In genomic region chr3:37301980-37302379, GRCh38 we compare ENCODE assay signal across 35 cellular contexts. TPM values are rescaled to one million over a fixed set of nuclear protein-coding genes. Genes with fewer than 3 reads are reported as not detected.
DNase-seq lines count a peak whose midpoint lies in the region; ATAC-seq and TF ChIP-seq lines count a peak whose summit lies in the region.
"Had no signal": no experiment of that assay in that cellular context is flagged by ENCODE, and none has a peak within 500 bp of the region (broad histone marks: within the 10 kb centered on the region; RNA-seq: fewer than 3 reads in every experiment).

No MANE protein-coding gene starts in this region.

- CTCF ChIA-PET in WTC11 (lab: Charles Lee), result no interaction called here

- peaks cover 62 to 74% of the 10 kb centered on the region in 2 donors for H3K36me3 Mint-ChIP-seq in CD14-positive monocyte
- peaks cover 34% of the 10 kb centered on the region for H3K36me3 Mint-ChIP-seq in WTC11
- H3K36me3 Mint-ChIP-seq in chondrocyte (ENCODE audit: low read depth), result peaks cover 37% of the 10 kb centered on the region
- peaks cover 52% of the 10 kb centered on the region for H3K36me3 Mint-ChIP-seq in T-helper 2 cell treated with Interferon-gamma antibody and Interleukin-4, amounts not matched to agents 5 μg/mL and 100 μg/mL, for 36 hours (ENCODE audit: low read depth)

- H3K27me3 Mint-ChIP-seq in CD14-positive monocyte (ENCODE audit: low read depth in 3 of 3), result no peaks in the 10 kb centered on the region
- no peaks in the 10 kb centered on the region for H3K27me3 Mint-ChIP-seq in WTC11 (ENCODE audit: low read depth)
- no peaks in the 10 kb centered on the region for H3K27me3 Mint-ChIP-seq in chondrocyte (ENCODE audit: low read depth)
- no peaks in the 10 kb centered on the region for H3K27me3 Mint-ChIP-seq in T-helper 2 cell treated with Interferon-gamma antibody and Interleukin-4, amounts not matched to agents 5 μg/mL and 100 μg/mL, for 36 hours (ENCODE audit: low read depth)
- H3K27me3 Mint-ChIP-seq: activated B cell treated with CpG ODN at 0.5 μM for 24 hours; activated naive CD8-positive, alpha-beta T cell treated with anti-CD3 and anti-CD28 coated beads, Interleukin-2, amount 10 ng/mL, durations not matched to agents 7 days and 5 days; CD4-positive, alpha-beta memory T cell had no signal

- no peaks in the 10 kb centered on the region for H3K9me3 ChIP-seq in HUES48 (ENCODE audit: control insufficient read depth, insufficient read depth, low read length)
- H3K9me3 ChIP-seq: ascending aorta, right atrium auricular region, suprapubic skin had no signal

- no peak overlapping the region for H3K9ac ChIP-seq in HUES48 (ENCODE audit: low read depth, low read length)
- H3K9ac ChIP-seq: parathyroid adenoma had no signal

- peak overlapping the region; percentile 91 for H3K27ac ChIP-seq in HUES48 (ENCODE audit: low read depth, low read length)
- H3K27ac ChIP-seq: ascending aorta, coronary artery, parathyroid adenoma, right atrium auricular region, suprapubic skin had no signal

- H3K4me3 Mint-ChIP-seq in CD14-positive monocyte (peak overlapping the region in 1 of 2 donors; percentile 43), WTC11 (no peak overlapping the region), chondrocyte (ENCODE audit: unreplicated experiment) (no peak overlapping the region)
- H3K4me3 Mint-ChIP-seq in T-helper 2 cell treated with Interferon-gamma antibody and Interleukin-4, amounts not matched to agents 5 μg/mL and 100 μg/mL, for 36 hours, result no peak overlapping the region
- H3K4me3 Mint-ChIP-seq: activated B cell treated with CpG ODN at 0.5 μM for 24 hours; activated naive CD8-positive, alpha-beta T cell treated with anti-CD3 and anti-CD28 coated beads, Interleukin-2, amount 10 ng/mL, durations not matched to agents 7 days and 5 days; CD4-positive, alpha-beta memory T cell had no signal

- intact Hi-C loops in CD14-positive monocyte (cut with micrococcal nuclease), result no loop called here

- TF ChIP-seq CTCF in CD14-positive monocyte (IDR thresholded peaks at IDR 0.05) (no peak), WTC11 (IDR thresholded peaks at IDR 0.05) (no peak), foreskin fibroblast (IDR thresholded peaks at IDR 0.05; ENCODE audit: low read depth, low read length) (no peak), chondrocyte (IDR thresholded peaks at IDR 0.05) (no peak)

- ATAC-seq in WTC11, result peak; percentile 78
- ATAC-seq: HepG2, Panc1, SK-N-SH treated with all-trans-retinoic acid at 6 μM for 48 hours had no signal

- DNase-seq in CD14-positive monocyte (ENCODE audit: low spot score) (no peak), WTC11 (ENCODE audit: low spot score) (no peak), medulla oblongata (ENCODE audit: extremely low spot score) (peak; percentile 71), foreskin fibroblast (no peak), chondrocyte (ENCODE audit: low spot score) (no peak), NCI-H2171 (lab: John Stamatoyannopoulos, UW) (no peak)
- no peak for DNase-seq in T-helper 2 cell treated with Interferon-gamma antibody and Interleukin-4, amounts not matched to agents 5 μg/mL and 100 μg/mL, for 36 hours (ENCODE audit: low spot score)
- DNase-seq: activated B cell treated with CpG ODN at 0.5 μM for 24 hours; activated CD4-positive, alpha-beta T cell treated with anti-CD3 and anti-CD28 coated beads, Interleukin-2, amount 50 U/mL, for 1 hour; activated effector memory CD4-positive, alpha-beta T cell treated with Interleukin-2 at 50 U/mL for 16 hours; activated naive CD8-positive, alpha-beta T cell treated with anti-CD3 and anti-CD28 coated beads, Interleukin-2, amount 10 ng/mL, durations not matched to agents 7 days and 5 days; activated T-cell treated with anti-CD3 and anti-CD28 coated beads, Interleukin-2, amount 50 U/mL, for 1 hour; CD4-positive, alpha-beta memory T cell; DND-41; erythroblast; kidney glomerular epithelial cell; mammary epithelial cell; NCI-H2029 treated with DMSO at 0.1 percent for 48 hours; NCI-H226; NCI-H526 treated with DMSO at 0.1 percent for 48 hours; NK-92 treated with Interleukin-12 subunit alpha and Interleukin-12 subunit beta, amount 100 ng/mL, for 24 hours; Right ventricle myocardium superior; small intestine; stimulated activated CD4-positive, alpha-beta T cell treated with anti-CD3 and anti-CD28 coated beads, Interleukin-1b, Interleukin-23, amount 100 ng/mL, for 48 hours; stimulated activated naive CD4-positive, alpha-beta T cell treated with Interleukin-2 at 50 U/mL for 16 hours had no signal

- peaks cover 54% of the 10 kb centered on the region for H3K36me3 ChIP-seq in HUES48 (ENCODE audit: control insufficient read depth, insufficient read depth, low read length)

- H3K9me3 Mint-ChIP-seq in CD14-positive monocyte, result no peaks in the 10 kb centered on the region
- no peaks in the 10 kb centered on the region for H3K9me3 Mint-ChIP-seq in WTC11
- H3K9me3 Mint-ChIP-seq in chondrocyte (ENCODE audit: low read depth), result no peaks in the 10 kb centered on the region
- H3K9me3 Mint-ChIP-seq in T-helper 2 cell treated with Interferon-gamma antibody and Interleukin-4, amounts not matched to agents 5 μg/mL and 100 μg/mL, for 36 hours, result no peaks in the 10 kb centered on the region
- H3K9me3 Mint-ChIP-seq: activated B cell treated with CpG ODN at 0.5 μM for 24 hours; activated naive CD8-positive, alpha-beta T cell treated with anti-CD3 and anti-CD28 coated beads, Interleukin-2, amount 10 ng/mL, durations not matched to agents 7 days and 5 days; CD4-positive, alpha-beta memory T cell had no signal

- H3K4me1 Mint-ChIP-seq in CD14-positive monocyte (peaks cover 23% of the 10 kb centered on the region), WTC11 (peaks cover 24% of the 10 kb centered on the region), chondrocyte (ENCODE audit: low read depth) (no peaks in the 10 kb centered on the region)
- peaks cover 8% of the 10 kb centered on the region for H3K4me1 Mint-ChIP-seq in T-helper 2 cell treated with Interferon-gamma antibody and Interleukin-4, amounts not matched to agents 5 μg/mL and 100 μg/mL, for 36 hours (ENCODE audit: low read depth)
- H3K4me1 Mint-ChIP-seq: activated B cell treated with CpG ODN at 0.5 μM for 24 hours had no signal

- H3K4me1 ChIP-seq in HUES48 (ENCODE audit: control insufficient read depth, insufficient read depth, low read length), result peaks cover 25% of the 10 kb centered on the region
- H3K4me1 ChIP-seq: parathyroid adenoma, suprapubic skin had no signal

- H3K27ac Mint-ChIP-seq in CD14-positive monocyte (peak overlapping the region; percentile 20 to 80 (median 30)), WTC11 (peak overlapping the region; percentile 96), chondrocyte (ENCODE audit: unreplicated experiment) (no peak overlapping the region)
- no peak overlapping the region for H3K27ac Mint-ChIP-seq in T-helper 2 cell treated with Interferon-gamma antibody and Interleukin-4, amounts not matched to agents 5 μg/mL and 100 μg/mL, for 36 hours
- H3K27ac Mint-ChIP-seq: activated B cell treated with CpG ODN at 0.5 μM for 24 hours; activated naive CD8-positive, alpha-beta T cell treated with anti-CD3 and anti-CD28 coated beads, Interleukin-2, amount 10 ng/mL, durations not matched to agents 7 days and 5 days had no signal

- no peak overlapping the region for H3K4me3 ChIP-seq in HUES48 (ENCODE audit: low read depth, low read length)
- no peak overlapping the region for H3K4me3 ChIP-seq in foreskin fibroblast (ENCODE audit: low read depth in 1 of 2, low read length in 2 of 2)
- H3K4me3 ChIP-seq: ascending aorta, cardiac muscle cell, coronary artery, right atrium auricular region, suprapubic skin had no signal

- no peaks in the 10 kb centered on the region for H3K27me3 ChIP-seq in HUES48 (ENCODE audit: control insufficient read depth, insufficient read depth, low read length)
- H3K27me3 ChIP-seq: ascending aorta, cardiac muscle cell, right atrium auricular region, suprapubic skin had no signal

- POLR2A ChIA-PET in WTC11 (lab: Charles Lee), result no interaction called here

TF ChIP-seq in WTC11, 78 proteins besides CTCF, POLR2A, EP300 and RAD21 (continues in another document):
- TF ChIP-seq NR2C2 (CRISPR knock-in tag; IDR thresholded peaks at IDR 0.05), result no peak
- no peak for TF ChIP-seq ZNF423 (CRISPR knock-in tag; IDR thresholded peaks at IDR 0.05)
- no peak for TF ChIP-seq E2F4 (CRISPR knock-in tag; IDR thresholded peaks at IDR 0.05; ENCODE audit: borderline replicate concordance, low read depth)
- no peak for TF ChIP-seq FOXP4 (CRISPR knock-in tag; IDR thresholded peaks at IDR 0.05)
- no peak for TF ChIP-seq GTF2I (CRISPR knock-in tag; conservative IDR thresholded peaks at IDR 0.05)
- TF ChIP-seq ZBTB21 (CRISPR knock-in tag; IDR thresholded peaks at IDR 0.05; ENCODE audit: borderline replicate concordance), result no peak
- no peak for TF ChIP-seq SOX15 (CRISPR knock-in tag; IDR thresholded peaks at IDR 0.05)
- no peak for TF ChIP-seq ZNF121 (CRISPR knock-in tag; IDR thresholded peaks at IDR 0.05)

RNA-seq across cellular contexts. Expression of gene GOLGA4, which starts 58.9 kb away (rescaled TPM):
- polyA plus RNA-seq in CD14-positive monocyte, result 1 to 10 TPM in 1 of 2 donors, under 1 TPM in 1; 0.75 to 4.6 TPM
- 66.6 to 79.2 TPM (median 68.2 TPM) in 3 replicates for total RNA-seq in WTC11 (2021)
- 67.2 to 71.6 TPM (median 70.7 TPM) in 3 replicates for total RNA-seq in chondrocyte

Comparison
In these comparisons a context has a peak if more than half of its experiments do, and no peak if none do; other contexts are left out.
1. H3K27ac Mint-ChIP-seq: peak in CD14-positive monocyte (7 of 7) and WTC11 (single experiment); none in chondrocyte (single experiment) and T-helper 2 cell treated with Interferon-gamma antibody and Interleukin-4, amounts not matched to agents 5 μg/mL and 100 μg/mL, for 36 hours (single experiment).